ENCODE assay signal across 21 cellular contexts in genomic region chr5:152595327-152595890, GRCh38.
"Had no signal": no experiment of that assay in that cellular context is flagged by ENCODE, and none has a peak within 500 bp of the region (broad histone marks: within the 10 kb centered on the region; RNA-seq: fewer than 3 reads in every experiment).

No MANE protein-coding gene starts in this region.

- H3K27me3 ChIP-seq: ascending aorta, dorsolateral prefrontal cortex, right atrium auricular region, tibial nerve, vagina had no signal

- H3K36me3 ChIP-seq: ascending aorta, right atrium auricular region, tibial nerve, vagina had no signal

- H3K4me3 ChIP-seq: ascending aorta, dorsolateral prefrontal cortex, right atrium auricular region, skin epidermis, tibial nerve, vagina had no signal

- DNase-seq: activated CD4-positive, alpha-beta memory T cell treated with anti-CD3 and anti-CD28 coated beads for 36 hours; activated CD4-positive, CD25-positive, alpha-beta regulatory T cell treated with anti-CD3 and anti-CD28 coated beads, Interleukin-2, amount 50 U/mL, for 72 hours; activated CD8-positive, alpha-beta memory T cell treated with anti-CD3 and anti-CD28 coated beads, Interleukin-2, amount 10 ng/mL, durations not matched to agents 7 days and 5 days; activated naive CD4-positive, alpha-beta T cell treated with anti-CD3 and anti-CD28 coated beads, Interleukin-2, amount 10 ng/mL, durations not matched to agents 7 days and 5 days; activated T-cell treated with anti-CD3 and anti-CD28 coated beads, Interleukin-2, amount 50 U/mL, for 1 hour; erythroblast; islet precursor cell; naive thymus-derived CD8-positive, alpha-beta T cell; nucleus accumbens; posterior cingulate gyrus; stimulated activated CD4-positive, alpha-beta T cell treated with anti-CD3 and anti-CD28 coated beads, Interleukin-4, amount 100 ng/mL, for 4 hours; stimulated activated CD8-positive, alpha-beta memory T cell treated with anti-CD3 and anti-CD28 coated beads, Interleukin-4, amount 100 ng/mL, for 48 hours; stimulated activated naive CD4-positive, alpha-beta T cell treated with Interleukin-2 at 50 U/mL for 16 hours; substantia nigra; T1000 had no signal

- H3K27ac ChIP-seq: ascending aorta, dorsolateral prefrontal cortex, right atrium auricular region, skin epidermis, tibial nerve, vagina had no signal

- H3K9me3 ChIP-seq: right atrium auricular region, vagina had no signal
